Comparison of ENCODE assay signal across 13 cellular contexts in the genomic region with DNA sequence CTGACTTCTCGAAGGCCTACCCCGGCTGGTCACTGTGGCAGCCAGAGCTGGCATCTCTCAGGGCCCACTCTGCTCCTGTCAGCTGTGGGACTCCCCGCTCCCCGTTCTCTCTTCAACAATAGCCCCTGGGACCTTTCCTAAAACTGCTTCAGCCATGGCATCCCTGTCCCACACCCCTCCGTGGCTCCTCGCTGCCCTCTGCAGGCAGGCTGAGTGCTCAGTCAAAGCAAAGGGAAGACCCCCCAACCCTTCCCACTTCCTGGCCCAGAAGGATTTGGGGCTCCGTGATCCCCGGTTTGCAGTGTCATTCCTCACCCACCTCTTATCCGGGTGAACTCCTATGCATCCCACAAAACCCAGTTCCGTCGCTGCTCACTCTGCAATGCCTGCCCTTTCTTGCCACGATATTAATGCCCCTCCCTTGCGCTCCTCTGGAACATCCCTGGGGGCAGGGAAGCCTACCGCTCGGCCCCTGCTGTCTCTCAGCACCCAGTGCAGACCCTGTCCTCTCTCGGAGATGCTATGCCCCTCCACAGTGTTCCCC. TPM values are rescaled to one million over a fixed set of nuclear protein-coding genes. Genes with fewer than 3 reads are reported as not detected.
A peak's percentile ranks its signal among the peaks of the same experiment; 100 is the strongest.
DNase-seq lines count a peak whose midpoint lies in the region; ATAC-seq and TF ChIP-seq lines count a peak whose summit lies in the region.
"Had no signal": no experiment of that assay in that cellular context is flagged by ENCODE, and none has a peak within 500 bp of the region (broad histone marks: within the 10 kb centered on the region; RNA-seq: fewer than 3 reads in every experiment).

No MANE protein-coding gene starts in this region.

- no peak for DNase-seq in BJ (ENCODE audit: low read depth)
- peak; percentile 36 for DNase-seq in H4 (ENCODE audit: low spot score)
- no peak for DNase-seq in kidney epithelial cell (ENCODE audit: low read depth)
- DNase-seq in pons (ENCODE audit: low spot score): no peak
- DNase-seq in NCI-H1105 treated with DMSO at 0.1 percent for 48 hours (lab: John Stamatoyannopoulos, UW): no peak
- DNase-seq in activated CD4-positive, alpha-beta T cell treated with anti-CD3 and anti-CD28 coated beads for 4 hours: no peak
- DNase-seq: DMS53, heart left ventricle, NCI-H1092 treated with DMSO at 0.1 percent for 48 hours had no signal

- no peak for ATAC-seq in GM18511 (IDR thresholded peaks at IDR 0.05; ENCODE audit: unreplicated experiment)
- ATAC-seq: heart left ventricle had no signal

- H3K27me3 ChIP-seq in BJ (ENCODE audit: control insufficient read depth, insufficient read depth, low read length) (no peaks in the 10 kb centered on the region), kidney epithelial cell (ENCODE audit: control insufficient read depth, insufficient read depth, low read length) (peaks cover 3% of the 10 kb centered on the region)
- H3K27me3 ChIP-seq: heart left ventricle had no signal

- CTCF ChIA-PET in BJ (lab: Yijun Ruan, JAX): interaction anchor here (0.8 to 1.1 kb wide), 2 partner anchors 21 to 248 kb away, joined by 3 to 4 read pairs; no protein-coding TSS in a partner anchor

- TF ChIP-seq CTCF in BJ (IDR thresholded peaks at IDR 0.05; ENCODE audit: insufficient read depth, low read depth, low read length) (peak; percentile 60), WI38 (IDR thresholded peaks at IDR 0.05; ENCODE audit: low read depth, low read length) (peak; percentile 48), kidney epithelial cell (IDR thresholded peaks at IDR 0.05; ENCODE audit: insufficient read depth, low read length, poor library complexity, severe bottlenecking) (peak; percentile 60)

- POLR2A ChIA-PET in BJ (lab: Charles Lee): no interaction called here

- H3K36me3 ChIP-seq in BJ (ENCODE audit: control insufficient read depth, insufficient read depth, low read length) (no peaks in the 10 kb centered on the region), kidney epithelial cell (ENCODE audit: control insufficient read depth, insufficient read depth, low read length) (no peaks in the 10 kb centered on the region)
- H3K36me3 ChIP-seq: HAP-1, heart left ventricle had no signal

- no peak overlapping the region for H3K4me3 ChIP-seq in BJ (ENCODE audit: low read depth, low read length)
- no peak overlapping the region for H3K4me3 ChIP-seq in WI38 (ENCODE audit: low read depth, low read length)
- H3K4me3 ChIP-seq in kidney epithelial cell (ENCODE audit: low read depth, low read length): no peak overlapping the region
- H3K4me3 ChIP-seq: HAP-1, heart left ventricle had no signal

RNA-seq across cellular contexts. Expression of a gene that starts 1.6 kb away (rescaled TPM):
- polyA plus RNA-seq in BJ (2011; rRNA removed): not detected in 2 replicates
- not detected in 2 replicates for polyA minus RNA-seq in BJ (2011; rRNA and poly(A)+ RNA removed)
- total RNA-seq in H4 (2014; rRNA removed; shearing (Covaris generic)): not detected in 2 replicates
- total RNA-seq in kidney epithelial cell: not detected in 2 replicates
- total RNA-seq: heart left ventricle had no signal

RNA-seq across cellular contexts. Expression of a gene that starts 12.2 kb away (rescaled TPM):
- polyA plus RNA-seq in BJ (2011; rRNA removed): not detected in 2 replicates
- not detected in 2 replicates for polyA minus RNA-seq in BJ (2011; rRNA and poly(A)+ RNA removed)
- total RNA-seq in H4 (2014; rRNA removed; shearing (Covaris generic)): not detected in 2 replicates
- not detected in 2 replicates for total RNA-seq in kidney epithelial cell
- total RNA-seq: mesothelial cell of epicardium had no signal

RNA-seq across cellular contexts. Expression of a gene that starts 34.0 kb away (rescaled TPM):
- polyA plus RNA-seq in BJ (2011; rRNA removed): 20.3 and 20.4 TPM in 2 replicates
- 32.1 and 98.2 TPM in 2 replicates for polyA minus RNA-seq in BJ (2011; rRNA and poly(A)+ RNA removed)
- 0.60 and 2.0 TPM in 2 replicates for total RNA-seq in H4 (2014; rRNA removed; shearing (Covaris generic))
- 8.7 and 11.4 TPM in 2 replicates for total RNA-seq in kidney epithelial cell
